Comparison of ENCODE assay signal across 11 cellular contexts in genomic region chr1:247322437-247322836, GRCh38. TPM values are rescaled to one million over a fixed set of nuclear protein-coding genes. Genes with fewer than 3 reads are reported as not detected.
DNase-seq lines count a peak whose midpoint lies in the region; ATAC-seq and TF ChIP-seq lines count a peak whose summit lies in the region.
"Had no signal": no experiment of that assay in that cellular context is flagged by ENCODE, and none has a peak within 500 bp of the region (broad histone marks: within the 10 kb centered on the region; RNA-seq: fewer than 3 reads in every experiment).

No MANE protein-coding gene starts in this region.

- no peaks in the 10 kb centered on the region for H3K79me2 ChIP-seq in OCI-LY7 (ENCODE audit: insufficient read depth, low read depth, low read length)

- no peak overlapping the region for H3K4me3 ChIP-seq in stomach
- H3K4me3 ChIP-seq in OCI-LY7 (ENCODE audit: low read depth, low read length, poor library complexity, severe bottlenecking), result no peak overlapping the region

- H3K36me3 Mint-ChIP-seq in effector memory CD8-positive, alpha-beta T cell (ENCODE audit: insufficient read depth), result peaks cover 9% of the 10 kb centered on the region

- no peaks in the 10 kb centered on the region for H3K9me3 Mint-ChIP-seq in effector memory CD8-positive, alpha-beta T cell

- no peaks in the 10 kb centered on the region for H3K4me1 Mint-ChIP-seq in effector memory CD8-positive, alpha-beta T cell (ENCODE audit: low read depth in 2 of 2)

- H2AFZ ChIP-seq in OCI-LY7 (ENCODE audit: low read length), result no peak overlapping the region

- H3K27ac ChIP-seq in stomach (no peak overlapping the region), OCI-LY7 (ENCODE audit: low read depth, low read length, poor library complexity, severe bottlenecking) (no peak overlapping the region)

- H4K20me1 ChIP-seq in OCI-LY7 (ENCODE audit: insufficient read depth, low read length), result no peaks in the 10 kb centered on the region

- POLR2A ChIA-PET in OCI-LY7 (lab: Charles Lee), result no interaction called here

- no peaks in the 10 kb centered on the region for H3K27me3 Mint-ChIP-seq in effector memory CD8-positive, alpha-beta T cell

- H3K4me3 Mint-ChIP-seq in effector memory CD8-positive, alpha-beta T cell, result no peak overlapping the region

- DNase-seq in effector memory CD8-positive, alpha-beta T cell, result no peak
- no peak for DNase-seq in stomach
- no peak for DNase-seq in OCI-LY7 (ENCODE audit: low spot score)
- DNase-seq in MV-4-11 (lab: John Stamatoyannopoulos, UW), result no peak
- DNase-seq: activated effector memory CD4-positive, alpha-beta T cell treated with anti-CD3 and anti-CD28 coated beads, Interleukin-2, amount 50 U/mL, for 16 hours; NCI-H187 treated with DMSO at 0.1 percent for 48 hours; NCI-H774; SHP77 had no signal

- no peaks in the 10 kb centered on the region for H3K9me3 ChIP-seq in stomach
- H3K9me3 ChIP-seq in OCI-LY7 (ENCODE audit: low read length), result no peaks in the 10 kb centered on the region

- no peaks in the 10 kb centered on the region for H3K9me2 ChIP-seq in OCI-LY7 (ENCODE audit: insufficient read depth, low read length)

- peaks cover 36 to 81% (median 79%) of the 10 kb centered on the region in 4 donors for H3K36me3 ChIP-seq in stomach
- peaks cover 76% of the 10 kb centered on the region for H3K36me3 ChIP-seq in OCI-LY7 (ENCODE audit: insufficient read depth, low read length)

- ATAC-seq in GM18520 (IDR thresholded peaks at IDR 0.05; ENCODE audit: unreplicated experiment) (peak; percentile 40), GM21360 (IDR thresholded peaks at IDR 0.05; ENCODE audit: unreplicated experiment) (peak; percentile 42), HG03565 (IDR thresholded peaks at IDR 0.05; ENCODE audit: unreplicated experiment) (peak; percentile 35)
- no peak for ATAC-seq in effector memory CD8-positive, alpha-beta T cell (replicated peaks)

- no peaks in the 10 kb centered on the region for H3K4me1 ChIP-seq in stomach
- peaks cover 19% of the 10 kb centered on the region for H3K4me1 ChIP-seq in OCI-LY7 (ENCODE audit: insufficient read depth, low read length, poor library complexity, severe bottlenecking)

- H3K27me3 ChIP-seq in stomach, result no peaks in the 10 kb centered on the region

- CTCF ChIA-PET in OCI-LY7 (lab: Charles Lee; ENCODE audit: unreplicated experiment), result no interaction called here

- no peak for TF ChIP-seq POLR2A in stomach (IDR thresholded peaks at IDR 0.05)

- TF ChIP-seq EP300 in stomach (IDR thresholded peaks at IDR 0.05), result no peak

- intact Hi-C loops in stomach (cut with DNase I; ENCODE audit: low total_unique reads) (no loop called here), OCI-LY7 (cut with micrococcal nuclease; ENCODE audit: unreplicated experiment) (no loop called here)

- H3K4me2 ChIP-seq in OCI-LY7 (ENCODE audit: low read length), result no peak overlapping the region

- TF ChIP-seq CTCF in stomach (IDR thresholded peaks at IDR 0.05) (no peak), OCI-LY7 (conservative IDR thresholded peaks at IDR 0.05; ENCODE audit: low read length) (no peak)

- no TSS peak for BruUV-seq in OCI-LY7 (replicated peaks; lab: Mats Ljungman, UMichigan)

- H3K27ac Mint-ChIP-seq in effector memory CD8-positive, alpha-beta T cell, result peak overlapping the region; percentile 10 to 60

- WGBS in stomach, 5 donors, result 79 to 88% (median 85%) methylated on average over 7 of the region's 7 CpGs

RNA-seq across cellular contexts. Expression of gene ZNF496, which starts 9.2 kb away (rescaled TPM):
- 10 to 100 TPM in 4 of 5 donors, 1 to 10 TPM in 1; 7.6 to 25.8 (median 14.5) TPM for total RNA-seq in stomach
- 1 to 10 TPM; 5.8 to 9.8 (median 8.7) TPM for polyA plus RNA-seq in stomach
- 29.2 and 36.4 TPM in 2 replicates for total RNA-seq in OCI-LY7 (2014; rRNA removed; shearing (Covaris generic))
- total RNA-seq in OCI-LY7 (2022), result 21.7 and 26.9 TPM in 2 replicates
